In genomic region chrX:47316276-47317025, GRCh38 we compare ENCODE assay signal across 1 cellular context.
TF ChIP-seq lines count a peak whose summit lies in the region.

No MANE protein-coding gene starts in this region.

TF ChIP-seq in IMR-90, 13 proteins besides CTCF, POLR2A, EP300 and RAD21 (continued from another document):
- TF ChIP-seq BHLHE40 (IDR thresholded peaks at IDR 0.05; ENCODE audit: low read depth, low read length) (no peak), USF2 (IDR thresholded peaks at IDR 0.05; ENCODE audit: low read depth, low read length) (no peak), MXI1 (IDR thresholded peaks at IDR 0.05; ENCODE audit: borderline replicate concordance, low read depth, low read length) (no peak), FOS (IDR thresholded peaks at IDR 0.05; ENCODE audit: low read depth, low read length) (no peak), SMC3 (IDR thresholded peaks at IDR 0.05; ENCODE audit: low read depth, low read length) (no peak), MAFK (IDR thresholded peaks at IDR 0.05; ENCODE audit: low read depth, low read length) (no peak), MAZ (IDR thresholded peaks at IDR 0.05; ENCODE audit: borderline replicate concordance, low read depth, low read length) (no peak), NFE2L2 (IDR thresholded peaks at IDR 0.05; ENCODE audit: low read depth, low read length) (no peak), RCOR1 (IDR thresholded peaks at IDR 0.05; ENCODE audit: insufficient replicate concordance, low read length) (no peak)
